8 cellular contexts compared by ENCODE assay signal in the genomic region with DNA sequence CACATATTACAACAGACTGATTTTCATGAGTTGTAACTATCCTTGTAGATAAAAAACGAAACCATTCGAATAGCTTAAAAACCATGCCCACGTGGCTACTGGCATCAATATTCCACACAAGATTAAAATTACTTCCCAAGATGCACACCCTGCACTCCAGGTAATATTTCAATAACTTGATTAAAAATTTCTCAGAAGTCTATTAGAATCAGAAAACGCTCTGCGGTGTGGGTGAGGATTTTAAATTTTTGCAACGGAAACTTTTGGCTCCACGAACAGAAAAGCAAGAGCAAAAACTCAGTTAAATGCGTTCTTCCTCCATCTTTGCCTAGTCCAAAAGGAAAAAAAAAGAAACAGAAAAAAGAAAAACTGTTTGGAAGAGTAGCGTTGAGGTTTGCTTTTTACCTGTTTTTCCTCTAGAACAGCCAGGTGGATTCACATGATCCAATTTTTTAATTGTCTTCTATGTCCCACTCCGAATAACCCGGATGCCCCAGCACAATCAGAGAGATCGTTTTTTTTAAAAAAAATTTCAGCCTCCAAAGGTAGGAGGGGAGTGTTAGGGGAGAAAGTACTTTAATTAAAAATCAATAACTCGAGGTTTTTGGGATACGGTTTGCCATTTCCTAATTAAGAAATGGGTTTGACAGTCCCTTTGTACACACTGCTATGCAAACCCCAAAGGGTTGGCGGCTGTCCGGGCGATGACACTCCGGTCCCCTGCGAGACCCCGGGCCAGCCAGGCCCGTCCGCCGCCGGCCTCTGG. TPM values are rescaled to one million over a fixed set of nuclear protein-coding genes. Genes with fewer than 3 reads are reported as not detected.
DNase-seq lines count a peak whose midpoint lies in the region; TF ChIP-seq lines count a peak whose summit lies in the region.

No MANE protein-coding gene starts in this region.

- peaks cover 42% of the 10 kb centered on the region for H3K4me1 ChIP-seq in HUES64 (ENCODE audit: insufficient read depth, low read length)

- H3K36me3 ChIP-seq in BJ (ENCODE audit: control insufficient read depth, insufficient read depth, low read length), result no peaks in the 10 kb centered on the region; the same call in 1 of the 2 replicates
- H3K36me3 ChIP-seq in HUES64 (ENCODE audit: insufficient read depth, low read length), result peaks cover 10% of the 10 kb centered on the region; the same call in 1 of the 2 replicates

- H3K9me3 ChIP-seq in HUES64 (ENCODE audit: insufficient read depth, low read depth, low read length), result no peaks in the 10 kb centered on the region

- no peak for TF ChIP-seq CTCF in BJ (IDR thresholded peaks at IDR 0.05; ENCODE audit: insufficient read depth, low read depth, low read length)
- no peak for TF ChIP-seq CTCF in astrocyte of the spinal cord (IDR thresholded peaks at IDR 0.05; ENCODE audit: low read depth, low read length)
- no peak for TF ChIP-seq CTCF in GM20000 (IDR thresholded peaks at IDR 0.05; ENCODE audit: extremely low read depth, missing control alignments)

- in situ Hi-C loops in astrocyte of the spinal cord (cut with HindIII; ENCODE audit: low sequenced_read_pairs), result no loop called here

- peak overlapping the region; percentile 87 for H3K9ac ChIP-seq in HUES64 (ENCODE audit: low read depth, low read length)

- H3K4me3 ChIP-seq in BJ (ENCODE audit: low read depth, low read length) (peak overlapping the region; percentile 74), HUES64 (ENCODE audit: low read length) (peak overlapping the region; percentile 92), astrocyte of the spinal cord (ENCODE audit: low read depth, low read length) (peak overlapping the region; percentile 93)

- CTCF ChIA-PET in BJ (lab: Yijun Ruan, JAX), result interaction anchor here (1.4 kb wide), 1 partner anchor 169 kb away, joined by 8 read pairs; no protein-coding TSS in a partner anchor

- 15% methylated on average over 21 of the region's 24 CpGs for WGBS in HUES64

- H3K27me3 ChIP-seq in BJ (ENCODE audit: control insufficient read depth, insufficient read depth, low read length) (no peaks in the 10 kb centered on the region), HUES64 (ENCODE audit: insufficient read depth, low read length) (no peaks in the 10 kb centered on the region)

- DNase-seq in BJ (ENCODE audit: low read depth) (no peak), astrocyte of the spinal cord (ENCODE audit: low read depth, low spot score) (peak; percentile 34), left kidney (ENCODE audit: low read depth, low spot score) (peak; percentile 15), superior temporal gyrus (ENCODE audit: extremely low spot score) (peak; percentile 49), glomerular visceral epithelial cell (ENCODE audit: extremely low spot score) (no peak), GM20000 (ENCODE audit: low spot score) (no peak), COLO829 (ENCODE audit: low spot score) (no peak)

- H3K27ac ChIP-seq in HUES64 (ENCODE audit: low read depth, low read length), result peak overlapping the region; percentile 95

- POLR2A ChIA-PET in BJ (lab: Charles Lee), result no interaction called here

RNA-seq across cellular contexts. Expression of a gene that starts 0.7 kb away (rescaled TPM):
- 29.6 and 40.8 TPM in 2 replicates for polyA plus RNA-seq in BJ (2011; rRNA removed)
- 49.7 and 51.4 TPM in 2 replicates for polyA minus RNA-seq in BJ (2011; rRNA and poly(A)+ RNA removed)
- polyA plus RNA-seq in HUES64 (2013, experiment 1 of 2), result 8.8 TPM
- 10.0 TPM for polyA plus RNA-seq in HUES64 (2013, experiment 2 of 2)

Comparison
In these comparisons a context has a peak if more than half of its experiments do, and no peak if none do; other contexts are left out.
1. DNase-seq: peak in astrocyte of the spinal cord (single experiment), left kidney (single experiment) and superior temporal gyrus (single experiment); none in BJ (single experiment), glomerular visceral epithelial cell (single experiment), GM20000 (single experiment) and COLO829 (single experiment).
2. Peak in every context shown above with its lines, with median percentiles within 50 percentile points of each other: H3K4me3 ChIP-seq.